Comparison of ENCODE assay signal across 1 cellular context in the genomic region with DNA sequence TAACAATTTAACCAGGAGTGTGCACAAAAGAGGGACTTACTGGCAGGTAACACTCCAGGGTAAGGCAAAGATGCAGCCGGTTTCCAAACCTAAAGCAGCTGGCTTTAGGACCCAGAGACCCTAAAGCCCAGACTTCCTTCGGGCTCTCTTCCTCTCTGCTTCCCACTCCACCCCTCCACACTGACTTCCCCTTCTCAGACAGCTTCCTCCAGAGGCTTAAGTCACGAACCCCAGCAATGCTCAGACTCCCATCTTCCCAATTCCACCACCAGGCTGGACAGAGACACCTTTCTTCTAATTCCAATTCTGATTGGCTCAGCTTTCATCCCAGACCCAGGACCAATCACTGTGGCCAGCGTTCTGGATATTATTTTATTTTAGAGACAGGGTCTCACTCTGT.
TF ChIP-seq lines count a peak whose summit lies in the region.

No MANE protein-coding gene starts in this region.

TF ChIP-seq in HepG2, 621 proteins besides CTCF, POLR2A, EP300 and RAD21:
- TF ChIP-seq ZNF142 (CRISPR knock-in tag; IDR thresholded peaks at IDR 0.05), result no peak
- no peak for TF ChIP-seq THYN1 (CRISPR knock-in tag; IDR thresholded peaks at IDR 0.05; ENCODE audit: borderline replicate concordance, low read depth)
- TF ChIP-seq ZNF615 (CRISPR knock-in tag; IDR thresholded peaks at IDR 0.05; ENCODE audit: borderline replicate concordance), result no peak
- TF ChIP-seq SNRNP70 (IDR thresholded peaks at IDR 0.05; ENCODE audit: low read depth, low read length), result no peak
- no peak for TF ChIP-seq HMGXB4 (CRISPR knock-in tag; IDR thresholded peaks at IDR 0.05; ENCODE audit: borderline replicate concordance in 1 of 2, low read depth in 1 of 2)
- TF ChIP-seq NFE2 (CRISPR knock-in tag; IDR thresholded peaks at IDR 0.05), result no peak
- no peak for TF ChIP-seq ZNF577 (CRISPR knock-in tag; IDR thresholded peaks at IDR 0.05; ENCODE audit: borderline replicate concordance, low read depth)
- TF ChIP-seq, protein P1, sequence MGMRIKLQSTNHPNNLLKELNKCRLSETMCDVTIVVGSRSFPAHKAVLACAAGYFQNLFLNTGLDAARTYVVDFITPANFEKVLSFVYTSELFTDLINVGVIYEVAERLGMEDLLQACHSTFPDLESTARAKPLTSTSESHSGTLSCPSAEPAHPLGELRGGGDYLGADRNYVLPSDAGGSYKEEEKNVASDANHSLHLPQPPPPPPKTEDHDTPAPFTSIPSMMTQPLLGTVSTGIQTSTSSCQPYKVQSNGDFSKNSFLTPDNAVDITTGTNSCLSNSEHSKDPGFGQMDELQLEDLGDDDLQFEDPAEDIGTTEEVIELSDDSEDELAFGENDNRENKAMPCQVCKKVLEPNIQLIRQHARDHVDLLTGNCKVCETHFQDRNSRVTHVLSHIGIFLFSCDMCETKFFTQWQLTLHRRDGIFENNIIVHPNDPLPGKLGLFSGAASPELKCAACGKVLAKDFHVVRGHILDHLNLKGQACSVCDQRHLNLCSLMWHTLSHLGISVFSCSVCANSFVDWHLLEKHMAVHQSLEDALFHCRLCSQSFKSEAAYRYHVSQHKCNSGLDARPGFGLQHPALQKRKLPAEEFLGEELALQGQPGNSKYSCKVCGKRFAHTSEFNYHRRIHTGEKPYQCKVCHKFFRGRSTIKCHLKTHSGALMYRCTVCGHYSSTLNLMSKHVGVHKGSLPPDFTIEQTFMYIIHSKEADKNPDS (CRISPR knock-in tag; IDR thresholded peaks at IDR 0.05), result no peak
- TF ChIP-seq ZNF264 (CRISPR knock-in tag; IDR thresholded peaks at IDR 0.05), result no peak
- no peak for TF ChIP-seq DZIP1 (CRISPR knock-in tag; IDR thresholded peaks at IDR 0.05)
TF ChIP-seq in HepG2: peak in this region for 0.
